Comparison of ENCODE assay signal across 1 cellular context in the genomic region with DNA sequence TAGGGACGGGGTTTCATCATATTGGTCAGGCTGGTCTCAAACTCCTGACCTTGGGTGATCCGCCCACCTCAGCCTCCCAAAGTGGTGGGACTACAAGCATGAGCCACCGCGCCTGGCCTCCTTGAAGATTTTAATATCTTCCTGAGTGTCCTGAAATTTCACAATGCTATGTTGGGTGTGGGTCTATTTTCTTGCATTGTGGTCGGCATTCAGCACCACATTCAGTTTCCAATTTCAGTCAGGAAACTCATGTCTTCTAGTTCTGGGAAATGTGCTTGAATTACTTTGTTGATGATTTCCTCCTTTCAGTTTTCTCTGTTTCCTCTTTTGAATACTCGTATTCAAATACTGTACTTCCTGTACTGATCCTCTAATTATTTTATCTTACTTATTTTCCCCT.
TF ChIP-seq lines count a peak whose summit lies in the region.

No MANE protein-coding gene starts in this region.

TF ChIP-seq in IMR-90, 13 proteins besides CTCF, POLR2A, EP300 and RAD21 (continued from another document):
- TF ChIP-seq BHLHE40 (IDR thresholded peaks at IDR 0.05; ENCODE audit: low read depth, low read length) = no peak
- TF ChIP-seq MAZ (IDR thresholded peaks at IDR 0.05; ENCODE audit: borderline replicate concordance, low read depth, low read length) = no peak
- TF ChIP-seq SMC3 (IDR thresholded peaks at IDR 0.05; ENCODE audit: low read depth, low read length) = no peak
- no peak for TF ChIP-seq RCOR1 (IDR thresholded peaks at IDR 0.05; ENCODE audit: insufficient replicate concordance, low read length)
